ENCODE assay signal across 15 cellular contexts in genomic region chr9:86464242-86464641, GRCh38.
"Had no signal": no experiment of that assay in that cellular context is flagged by ENCODE, and none has a peak within 500 bp of the region (broad histone marks: within the 10 kb centered on the region; RNA-seq: fewer than 3 reads in every experiment).

No MANE protein-coding gene starts in this region.

- H3K4me3 ChIP-seq: thoracic aorta had no signal

- DNase-seq: activated CD4-positive, alpha-beta T cell treated with anti-CD3 and anti-CD28 coated beads, Interleukin-2, amount 50 U/mL, for 1 hour; activated CD4-positive, CD25-positive, alpha-beta regulatory T cell; activated CD8-positive, alpha-beta memory T cell treated with anti-CD3 and anti-CD28 coated beads for 24 hours; activated naive CD8-positive, alpha-beta T cell treated with anti-CD3 and anti-CD28 coated beads for 36 hours; amygdala; cortex of kidney; effector CD4-positive, alpha-beta T cell; foreskin fibroblast; glutamatergic neuron; hypothalamus; left ventricle myocardium superior; mesendoderm; nucleus accumbens had no signal

- H3K9me3 ChIP-seq: thoracic aorta had no signal

- H3K27ac ChIP-seq: thoracic aorta had no signal

- ATAC-seq: left ventricle myocardium superior, right cardiac atrium had no signal

- H3K36me3 ChIP-seq: thoracic aorta had no signal
